In genomic region chr7:5132539-5132938, GRCh38 we compare ENCODE assay signal across 25 cellular contexts.
"Had no signal": no experiment of that assay in that cellular context is flagged by ENCODE, and none has a peak within 500 bp of the region (broad histone marks: within the 10 kb centered on the region; RNA-seq: fewer than 3 reads in every experiment).

No MANE protein-coding gene starts in this region.

- H3K4me3 ChIP-seq: esophagus squamous epithelium, left ventricle myocardium inferior, lower lobe of right lung, right lobe of liver, thoracic aorta, tibial nerve, upper lobe of left lung had no signal

- H3K36me3 Mint-ChIP-seq: immature natural killer cell; natural killer cell treated with Interleukin-12 subunit alpha and Interleukin-12 subunit beta and Interleukin-15 and Interleukin-18, amount 100 ng/mL, for 72 hours; stimulated activated naive B cell treated with anti-CD40 and anti-IgM and Interleukin-4, amounts not matched to agents 10 μg/mL and 1 μg/mL and 100 μg/mL, for 72 hours had no signal

- H3K4me1 Mint-ChIP-seq: neural crest cell; stimulated activated naive B cell treated with anti-CD40 and anti-IgM and Interleukin-4, amounts not matched to agents 10 μg/mL and 1 μg/mL and 100 μg/mL, for 72 hours had no signal

- H3K27me3 ChIP-seq: neutrophil, right lobe of liver, upper lobe of left lung had no signal

- H3K4me1 ChIP-seq: esophagus squamous epithelium, left ventricle myocardium inferior, lower lobe of right lung, parathyroid adenoma, right lobe of liver, tibial nerve, upper lobe of left lung had no signal

- H3K4me3 Mint-ChIP-seq: immature natural killer cell; natural killer cell treated with Interleukin-12 subunit alpha and Interleukin-12 subunit beta and Interleukin-15 and Interleukin-18, amount 100 ng/mL, for 72 hours; neural crest cell; stimulated activated naive B cell treated with anti-CD40 and anti-IgM and Interleukin-4, amounts not matched to agents 10 μg/mL and 1 μg/mL and 100 μg/mL, for 72 hours; stimulated activated naive CD8-positive, alpha-beta T cell treated with anti-CD3 and anti-CD28 coated beads, Interleukin-15, Interleukin-2, amounts not matched to agents 100 ng/mL and 50 ng/mL, for 24 hours had no signal

- H3K9me3 ChIP-seq: esophagus squamous epithelium, left ventricle myocardium inferior, lower lobe of right lung, neutrophil, right lobe of liver, thoracic aorta, tibial nerve, upper lobe of left lung had no signal

- DNase-seq: cortex of kidney; effector memory CD8-positive, alpha-beta T cell; erythroblast; esophagus squamous epithelium; hypothalamus; immature natural killer cell; islet precursor cell; kidney glomerular epithelial cell; left colon; left ventricle myocardium inferior; lower lobe of right lung; right lobe of liver; small intestine; stimulated activated CD4-positive, alpha-beta T cell treated with anti-CD3 and anti-CD28 coated beads, Interleukin-15, amount 100 ng/mL, for 24 hours; stimulated activated CD4-positive, alpha-beta T cell treated with anti-CD3 and anti-CD28 coated beads, Interleukin-2, amount 100 ng/mL, for 48 hours; stimulated activated naive B cell treated with anti-CD40 and anti-IgM and Interleukin-4, amounts not matched to agents 10 μg/mL and 1 μg/mL and 100 μg/mL, for 72 hours; upper lobe of left lung had no signal

- H3K9me3 Mint-ChIP-seq: effector memory CD8-positive, alpha-beta T cell; immature natural killer cell; natural killer cell treated with Interleukin-12 subunit alpha and Interleukin-12 subunit beta and Interleukin-15 and Interleukin-18, amount 100 ng/mL, for 72 hours; neural crest cell; stimulated activated naive B cell treated with anti-CD40 and anti-IgM and Interleukin-4, amounts not matched to agents 10 μg/mL and 1 μg/mL and 100 μg/mL, for 72 hours; stimulated activated naive CD8-positive, alpha-beta T cell treated with anti-CD3 and anti-CD28 coated beads, Interleukin-15, Interleukin-2, amounts not matched to agents 100 ng/mL and 50 ng/mL, for 24 hours had no signal

- H3K27ac ChIP-seq: esophagus squamous epithelium, left ventricle myocardium inferior, lower lobe of right lung, neutrophil, parathyroid adenoma, right lobe of liver, thoracic aorta, tibial nerve, upper lobe of left lung had no signal

- ATAC-seq: effector memory CD8-positive, alpha-beta T cell; left colon; lower lobe of right lung; natural killer cell treated with Interleukin-12 subunit alpha and Interleukin-12 subunit beta and Interleukin-15 and Interleukin-18, amount 100 ng/mL, for 72 hours; right lobe of liver; stimulated activated naive B cell treated with anti-CD40 and anti-IgM and Interleukin-4, amounts not matched to agents 10 μg/mL and 1 μg/mL and 100 μg/mL, for 72 hours had no signal

- H3K27me3 Mint-ChIP-seq: effector memory CD8-positive, alpha-beta T cell; natural killer cell treated with Interleukin-12 subunit alpha and Interleukin-12 subunit beta and Interleukin-15 and Interleukin-18, amount 100 ng/mL, for 72 hours; stimulated activated naive B cell treated with anti-CD40 and anti-IgM and Interleukin-4, amounts not matched to agents 10 μg/mL and 1 μg/mL and 100 μg/mL, for 72 hours; stimulated activated naive CD8-positive, alpha-beta T cell treated with anti-CD3 and anti-CD28 coated beads, Interleukin-15, Interleukin-2, amounts not matched to agents 100 ng/mL and 50 ng/mL, for 24 hours had no signal

- H3K27ac Mint-ChIP-seq: immature natural killer cell; natural killer cell treated with Interleukin-12 subunit alpha and Interleukin-12 subunit beta and Interleukin-15 and Interleukin-18, amount 100 ng/mL, for 72 hours; progenitor cell of endocrine pancreas; stimulated activated naive B cell treated with anti-CD40 and anti-IgM and Interleukin-4, amounts not matched to agents 10 μg/mL and 1 μg/mL and 100 μg/mL, for 72 hours; stimulated activated naive CD8-positive, alpha-beta T cell treated with anti-CD3 and anti-CD28 coated beads, Interleukin-15, Interleukin-2, amounts not matched to agents 100 ng/mL and 50 ng/mL, for 24 hours had no signal

- H3K36me3 ChIP-seq: esophagus squamous epithelium, left ventricle myocardium inferior, lower lobe of right lung, neutrophil, right lobe of liver, thoracic aorta, tibial nerve, upper lobe of left lung had no signal
